In genomic region chr6:23224540-23224939, GRCh38 we compare ENCODE assay signal across 19 cellular contexts.
DNase-seq lines count a peak whose midpoint lies in the region; ATAC-seq and TF ChIP-seq lines count a peak whose summit lies in the region.
"Had no signal": no experiment of that assay in that cellular context is flagged by ENCODE, and none has a peak within 500 bp of the region (broad histone marks: within the 10 kb centered on the region; RNA-seq: fewer than 3 reads in every experiment).

No MANE protein-coding gene starts in this region.

- H3K36me3 ChIP-seq in MM.1S (replicated peaks; ENCODE audit: insufficient read depth, low read length) (no peaks in the 10 kb centered on the region), OCI-LY3 (replicated peaks; ENCODE audit: low read depth, low read length) (no peaks in the 10 kb centered on the region), endodermal cell (ENCODE audit: control insufficient read depth, insufficient read depth, low read length) (no peaks in the 10 kb centered on the region), hepatocyte (replicated peaks; ENCODE audit: insufficient read depth, low read depth) (no peaks in the 10 kb centered on the region)
- H3K36me3 ChIP-seq: BLaER1 treated with 17β-estradiol and CSF1 and Interleukin-3, amounts not matched to agents 10 nM and 100 nM had no signal

- H3K4me3 ChIP-seq in GM12865 (ENCODE audit: low read depth, low read length) (no peak overlapping the region), MM.1S (ENCODE audit: low read length) (no peak overlapping the region), OCI-LY3 (ENCODE audit: low read length) (no peak overlapping the region), endodermal cell (ENCODE audit: low read length) (peak overlapping the region; percentile 47), hepatocyte (no peak overlapping the region)
- H3K4me3 ChIP-seq: A549; BLaER1 treated with 17β-estradiol and CSF1 and Interleukin-3, amounts not matched to agents 10 nM and 100 nM had no signal

- H3K27ac Mint-ChIP-seq in endodermal cell = no peak overlapping the region
- H3K27ac Mint-ChIP-seq: B cell; CD4-positive, alpha-beta T cell; CD8-positive, alpha-beta T cell had no signal

- no peaks in the 10 kb centered on the region for H3K27me3 Mint-ChIP-seq in endodermal cell (ENCODE audit: insufficient read depth)
- H3K27me3 Mint-ChIP-seq: B cell; CD4-positive, alpha-beta T cell had no signal

- H3K4me1 Mint-ChIP-seq in endodermal cell = no peaks in the 10 kb centered on the region
- H3K4me1 Mint-ChIP-seq: B cell had no signal

- H3K27ac ChIP-seq in MM.1S (ENCODE audit: low read length) = no peak overlapping the region
- peak overlapping the region; percentile 44 for H3K27ac ChIP-seq in OCI-LY3 (ENCODE audit: low read length)
- no peak overlapping the region for H3K27ac ChIP-seq in endodermal cell (ENCODE audit: low read depth, low read length)
- no peak overlapping the region for H3K27ac ChIP-seq in hepatocyte
- H3K27ac ChIP-seq: A549; BLaER1 treated with 17β-estradiol and CSF1 and Interleukin-3, amounts not matched to agents 10 nM and 100 nM; C4-2B had no signal

- TF ChIP-seq CTCF in GM12865 (IDR thresholded peaks at IDR 0.05; ENCODE audit: insufficient read depth, low read depth, low read length, missing control alignments) = no peak
- no peak for TF ChIP-seq CTCF in MM.1S (IDR thresholded peaks at IDR 0.05; ENCODE audit: low read length)
- no peak for TF ChIP-seq CTCF in OCI-LY3 (IDR thresholded peaks at IDR 0.05; ENCODE audit: low read depth, low read length)
- TF ChIP-seq CTCF in endodermal cell (conservative IDR thresholded peaks at IDR 0.05) = no peak
- no peak for TF ChIP-seq CTCF in hepatocyte (IDR thresholded peaks at IDR 0.05; ENCODE audit: poor library complexity)

- H3K9ac ChIP-seq in MM.1S (ENCODE audit: low read length) (no peak overlapping the region), OCI-LY3 (ENCODE audit: low read length) (no peak overlapping the region), endodermal cell (ENCODE audit: extremely low read depth, low read length, poor library complexity, severe bottlenecking) (no peak overlapping the region)
- H3K9ac ChIP-seq: BLaER1 treated with 17β-estradiol and CSF1 and Interleukin-3, amounts not matched to agents 10 nM and 100 nM had no signal

- H3K79me2 ChIP-seq in MM.1S (ENCODE audit: low read length) (no peaks in the 10 kb centered on the region), OCI-LY3 (ENCODE audit: low read length) (no peaks in the 10 kb centered on the region), hepatocyte (no peaks in the 10 kb centered on the region)

- H3K4me2 ChIP-seq in MM.1S (ENCODE audit: low read depth, low read length) (peak overlapping the region; percentile 35; the same call in 1 of the 2 replicates), OCI-LY3 (ENCODE audit: low read length) (peak overlapping the region; percentile 41; the same call in 1 of the 2 replicates), hepatocyte (no peak overlapping the region)
- H3K4me2 ChIP-seq: A549; BLaER1 treated with 17β-estradiol and CSF1 and Interleukin-3, amounts not matched to agents 10 nM and 100 nM had no signal

- peak; percentile 10 for DNase-seq in GM12865 (ENCODE audit: low read depth)
- peak; percentile 46 for DNase-seq in MM.1S
- no peak for DNase-seq in endodermal cell
- DNase-seq in dedifferentiated amniotic fluid mesenchymal stem cell (ENCODE audit: extremely low spot score) = no peak
- no peak for DNase-seq in pons (ENCODE audit: low spot score)
- no peak for DNase-seq in hepatocyte (ENCODE audit: low spot score)
- DNase-seq: AML-193; Caco-2; Calu3; CD4-positive, alpha-beta T cell; CD8-positive, alpha-beta T cell; DMS79 treated with DMSO at 0.1 percent for 48 hours; GF-D8 had no signal

- H2AFZ ChIP-seq in MM.1S (ENCODE audit: low read length) (no peak overlapping the region), OCI-LY3 (ENCODE audit: low read depth, low read length) (no peak overlapping the region), hepatocyte (no peak overlapping the region)

- no peaks in the 10 kb centered on the region for H4K20me1 ChIP-seq in MM.1S (ENCODE audit: insufficient read depth, low read length)
- no peaks in the 10 kb centered on the region for H4K20me1 ChIP-seq in OCI-LY3 (ENCODE audit: insufficient read depth, low read length)
- no peaks in the 10 kb centered on the region for H4K20me1 ChIP-seq in hepatocyte (ENCODE audit: insufficient read depth, poor library complexity, severe bottlenecking)
- H4K20me1 ChIP-seq: BLaER1 treated with 17β-estradiol and CSF1 and Interleukin-3, amounts not matched to agents 10 nM and 100 nM had no signal

- H3K36me3 Mint-ChIP-seq in endodermal cell (ENCODE audit: low read depth) = peaks cover 13% of the 10 kb centered on the region
- H3K36me3 Mint-ChIP-seq: CD8-positive, alpha-beta T cell had no signal

- H3K27me3 ChIP-seq in MM.1S (replicated peaks; ENCODE audit: insufficient read depth, low read length) = no peaks in the 10 kb centered on the region
- H3K27me3 ChIP-seq in OCI-LY3 (ENCODE audit: low read depth, low read length) = no peaks in the 10 kb centered on the region
- H3K27me3 ChIP-seq in endodermal cell (ENCODE audit: control insufficient read depth, insufficient read depth, low read length, poor library complexity, severe bottlenecking) = no peaks in the 10 kb centered on the region
- H3K27me3 ChIP-seq in hepatocyte = no peaks in the 10 kb centered on the region
- H3K27me3 ChIP-seq: BLaER1 treated with 17β-estradiol and CSF1 and Interleukin-3, amounts not matched to agents 10 nM and 100 nM had no signal

- ATAC-seq in SK-N-SH treated with all-trans-retinoic acid at 6 μM for 48 hours = no peak
- ATAC-seq: A549; CD8-positive, alpha-beta T cell had no signal

- peaks cover 52% of the 10 kb centered on the region for H3K9me3 Mint-ChIP-seq in endodermal cell

- H3K9me3 ChIP-seq in MM.1S (replicated peaks; ENCODE audit: insufficient read depth, low read length) (no peaks in the 10 kb centered on the region), OCI-LY3 (ENCODE audit: insufficient read depth, low read length) (no peaks in the 10 kb centered on the region), endodermal cell (ENCODE audit: control insufficient read depth, low read length) (peaks cover 46% of the 10 kb centered on the region), hepatocyte (ENCODE audit: low read depth) (no peaks in the 10 kb centered on the region)
- H3K9me3 ChIP-seq: A549 had no signal

- 100% methylated on average over 1 of the region's 1 CpG; no CpG with 5 or more reads in 1 of the 2 experiments for WGBS in endodermal cell (ENCODE audit: insufficient coverage in 1 of 2, insufficient read length in 1 of 2), 2 experiments
- WGBS in hepatocyte (ENCODE audit: low lambda C conversion rate, missing lambda C conversion rate) = 38% methylated on average over 1 of the region's 1 CpG

- H3K4me1 ChIP-seq in MM.1S (ENCODE audit: low read length) (no peaks in the 10 kb centered on the region), OCI-LY3 (ENCODE audit: low read length) (peaks cover 23% of the 10 kb centered on the region), endodermal cell (ENCODE audit: control insufficient read depth, insufficient read depth, low read length) (no peaks in the 10 kb centered on the region), hepatocyte (ENCODE audit: insufficient read depth) (no peaks in the 10 kb centered on the region)
- H3K4me1 ChIP-seq: A549; BLaER1 treated with 17β-estradiol and CSF1 and Interleukin-3, amounts not matched to agents 10 nM and 100 nM; Caco-2 had no signal

- no peak overlapping the region for H3K4me3 Mint-ChIP-seq in endodermal cell
- H3K4me3 Mint-ChIP-seq: B cell; CD4-positive, alpha-beta T cell; CD8-positive, alpha-beta T cell had no signal

- H3F3A ChIP-seq in MM.1S (ENCODE audit: insufficient read depth, low read length) = no peaks in the 10 kb centered on the region

- H3K9me2 ChIP-seq in MM.1S (replicated peaks; ENCODE audit: insufficient read depth, low read length) (no peaks in the 10 kb centered on the region), hepatocyte (replicated peaks; ENCODE audit: insufficient read depth) (no peaks in the 10 kb centered on the region)

TF ChIP-seq in SK-N-SH treated with all-trans-retinoic acid at 6 μM for 48 hours, 23 proteins besides CTCF, POLR2A, EP300 and RAD21:
- TF ChIP-seq OSR1 (CRISPR knock-in tag; IDR thresholded peaks at IDR 0.05) = no peak
- TF ChIP-seq PPARA (CRISPR knock-in tag; IDR thresholded peaks at IDR 0.05; ENCODE audit: borderline replicate concordance) = no peak
- TF ChIP-seq CREB5 (CRISPR knock-in tag; IDR thresholded peaks at IDR 0.05; ENCODE audit: low read depth) = no peak
- TF ChIP-seq ZC3H10 (CRISPR knock-in tag; IDR thresholded peaks at IDR 0.05) = no peak
- no peak for TF ChIP-seq SNAI2 (CRISPR knock-in tag; IDR thresholded peaks at IDR 0.05)

Comparison
In these comparisons a context has a peak if more than half of its experiments do, and no peak if none do; other contexts are left out.
1. DNase-seq: peak in GM12865 (single experiment) and MM.1S (single experiment); none in endodermal cell (single experiment), dedifferentiated amniotic fluid mesenchymal stem cell (single experiment), pons (single experiment) and hepatocyte (single experiment).